Comparison of ENCODE assay signal across 30 cellular contexts in genomic region chr5:150244209-150244608, GRCh38. TPM values are rescaled to one million over a fixed set of nuclear protein-coding genes. Genes with fewer than 3 reads are reported as not detected.
"Had no signal": no experiment of that assay in that cellular context is flagged by ENCODE, and none has a peak within 500 bp of the region (broad histone marks: within the 10 kb centered on the region; RNA-seq: fewer than 3 reads in every experiment).

No MANE protein-coding gene starts in this region.

- H3K36me3 Mint-ChIP-seq: natural killer cell had no signal

- H3K36me3 ChIP-seq: ascending aorta, brain microvascular endothelial cell, colonic mucosa, heart right ventricle, spleen, WERI-Rb-1 had no signal

- H2AFZ ChIP-seq: parathyroid adenoma had no signal

- H3K27me3 ChIP-seq: ascending aorta, brain microvascular endothelial cell, colonic mucosa, dorsolateral prefrontal cortex, esophagus muscularis mucosa, heart right ventricle, testis had no signal

- H3K9me3 Mint-ChIP-seq: activated T-helper 1 cell treated with anti-CD3 and anti-CD28 coated beads, Interleukin-12 subunit alpha, Interleukin-12 subunit beta, Interleukin-2, Interleukin-4 antibody, amounts not matched to agents 30 ng/mL and 10 ng/mL and 1 ng/mL, durations not matched to agents 14 hours and 24 hours and 36 hours; central memory CD8-positive, alpha-beta T cell; effector memory CD8-positive, alpha-beta T cell; natural killer cell had no signal

- H3K9me3 ChIP-seq: ascending aorta, colonic mucosa, esophagus muscularis mucosa, heart right ventricle, spleen, testis had no signal

- H3K27ac Mint-ChIP-seq: activated CD8-positive, alpha-beta T cell treated with anti-CD3 and anti-CD28 coated beads, Interleukin-2, amount 10 ng/mL, durations not matched to agents 7 days and 5 days; activated T-helper 1 cell treated with anti-CD3 and anti-CD28 coated beads, Interleukin-12 subunit alpha, Interleukin-12 subunit beta, Interleukin-2, Interleukin-4 antibody, amounts not matched to agents 30 ng/mL and 10 ng/mL and 1 ng/mL, durations not matched to agents 14 hours and 24 hours and 36 hours; effector memory CD8-positive, alpha-beta T cell; natural killer cell had no signal

- ATAC-seq: activated CD8-positive, alpha-beta T cell treated with anti-CD3 and anti-CD28 coated beads, Interleukin-2, amount 10 ng/mL, durations not matched to agents 7 days and 5 days; effector memory CD8-positive, alpha-beta T cell; natural killer cell; SK-N-SH treated with all-trans-retinoic acid at 6 μM for 48 hours had no signal

- DNase-seq: activated CD4-positive, alpha-beta T cell treated with anti-CD3 and anti-CD28 coated beads, Interleukin-2, amount 50 U/mL, for 1 hour; activated CD4-positive, CD25-positive, alpha-beta regulatory T cell treated with anti-CD3 and anti-CD28 coated beads, Interleukin-2, amount 50 U/mL, for 72 hours; activated CD8-positive, alpha-beta T cell treated with anti-CD3 and anti-CD28 coated beads, Interleukin-2, amount 10 ng/mL, durations not matched to agents 7 days and 5 days; activated gamma-delta T cell; activated naive CD4-positive, alpha-beta T cell treated with anti-CD3 and anti-CD28 coated beads, Interleukin-2, amount 50 U/mL, for 16 hours; brain microvascular endothelial cell; colonic mucosa; dorsolateral prefrontal cortex; effector memory CD8-positive, alpha-beta T cell; heart right ventricle; midbrain; natural killer cell; nucleus accumbens; spleen; stimulated activated CD4-positive, alpha-beta T cell treated with anti-CD3 and anti-CD28 coated beads, Interleukin-4, amount 100 ng/mL, for 1 hour; stimulated activated naive CD4-positive, alpha-beta T cell; testis; trophoblast cell had no signal

- H3K4me1 ChIP-seq: ascending aorta, colonic mucosa, parathyroid adenoma had no signal

- H3K27ac ChIP-seq: ascending aorta, brain microvascular endothelial cell, colonic mucosa, parathyroid adenoma, testis, WERI-Rb-1 had no signal

- H3K4me1 Mint-ChIP-seq: central memory CD8-positive, alpha-beta T cell; natural killer cell had no signal

- H3K4me3 Mint-ChIP-seq: activated CD8-positive, alpha-beta T cell treated with anti-CD3 and anti-CD28 coated beads, Interleukin-2, amount 10 ng/mL, durations not matched to agents 7 days and 5 days; activated T-helper 1 cell treated with anti-CD3 and anti-CD28 coated beads, Interleukin-12 subunit alpha, Interleukin-12 subunit beta, Interleukin-2, Interleukin-4 antibody, amounts not matched to agents 30 ng/mL and 10 ng/mL and 1 ng/mL, durations not matched to agents 14 hours and 24 hours and 36 hours; central memory CD8-positive, alpha-beta T cell; effector memory CD8-positive, alpha-beta T cell; natural killer cell had no signal

- H3K4me3 ChIP-seq: ascending aorta, colonic mucosa, dorsolateral prefrontal cortex, lung, spleen, testis had no signal

- H3K79me2 ChIP-seq: parathyroid adenoma had no signal

- H3K9ac ChIP-seq: parathyroid adenoma had no signal

RNA-seq across cellular contexts. Expression of gene CAMK2A, which starts 45.4 kb away (rescaled TPM):
- total RNA-seq: activated CD8-positive, alpha-beta T cell treated with anti-CD3 and anti-CD28 coated beads, Interleukin-2, amount 10 ng/mL, durations not matched to agents 7 days and 5 days; activated T-helper 1 cell treated with anti-CD3 and anti-CD28 coated beads, Interleukin-12 subunit alpha, Interleukin-12 subunit beta, Interleukin-2, Interleukin-4 antibody, amounts not matched to agents 30 ng/mL and 10 ng/mL and 1 ng/mL, durations not matched to agents 14 hours and 24 hours and 36 hours; ascending aorta; endothelial cell of umbilical vein had no signal
- polyA plus RNA-seq: endothelial cell of umbilical vein had no signal

RNA-seq across cellular contexts. Expression of gene SLC6A7, which starts 54.3 kb away (rescaled TPM):
- total RNA-seq: activated CD8-positive, alpha-beta T cell treated with anti-CD3 and anti-CD28 coated beads, Interleukin-2, amount 10 ng/mL, durations not matched to agents 7 days and 5 days; activated T-helper 1 cell treated with anti-CD3 and anti-CD28 coated beads, Interleukin-12 subunit alpha, Interleukin-12 subunit beta, Interleukin-2, Interleukin-4 antibody, amounts not matched to agents 30 ng/mL and 10 ng/mL and 1 ng/mL, durations not matched to agents 14 hours and 24 hours and 36 hours; ascending aorta; endothelial cell of umbilical vein; esophagus muscularis mucosa; heart right ventricle; natural killer cell; renal cortical epithelial cell; spleen had no signal
- polyA plus RNA-seq: adipose tissue, endothelial cell of umbilical vein, heart right ventricle, keratinocyte had no signal

RNA-seq across cellular contexts. Expression of gene ARSI, which starts 58.5 kb away (rescaled TPM):
- total RNA-seq: activated CD8-positive, alpha-beta T cell treated with anti-CD3 and anti-CD28 coated beads, Interleukin-2, amount 10 ng/mL, durations not matched to agents 7 days and 5 days; activated T-helper 1 cell treated with anti-CD3 and anti-CD28 coated beads, Interleukin-12 subunit alpha, Interleukin-12 subunit beta, Interleukin-2, Interleukin-4 antibody, amounts not matched to agents 30 ng/mL and 10 ng/mL and 1 ng/mL, durations not matched to agents 14 hours and 24 hours and 36 hours; ascending aorta had no signal
